In genomic region chr12:66131067-66131688, GRCh38 we compare ENCODE assay signal across 8 cellular contexts. TPM values are rescaled to one million over a fixed set of nuclear protein-coding genes. Genes with fewer than 3 reads are reported as not detected.
A peak's percentile ranks its signal among the peaks of the same experiment; 100 is the strongest.
DNase-seq lines count a peak whose midpoint lies in the region; FAIRE-seq and TF ChIP-seq lines count a peak whose summit lies in the region.

No MANE protein-coding gene starts in this region.

- TF ChIP-seq EP300 in neural cell (conservative IDR thresholded peaks at IDR 0.05; ENCODE audit: poor library complexity, severe bottlenecking): no peak

- H3F3A ChIP-seq in MM.1S (ENCODE audit: insufficient read depth, low read length) (0 out of 2 replicates have a peak, but pooled peaks cover 16% of the 10 kb centered on the region), neural cell (ENCODE audit: insufficient read depth, low read length, poor library complexity, severe bottlenecking) (no peaks in the 10 kb centered on the region)

- TF ChIP-seq RAD21 in neural cell (conservative IDR thresholded peaks at IDR 0.05): no peak

- H4K20me1 ChIP-seq in MM.1S (ENCODE audit: insufficient read depth, low read length) (no peaks in the 10 kb centered on the region), neural cell (ENCODE audit: insufficient read depth) (no peaks in the 10 kb centered on the region)

- no peak for TF ChIP-seq POLR2A in H54 (IDR thresholded peaks at IDR 0.05; ENCODE audit: low read depth, low read length)

- peak; percentile 54 for DNase-seq in DMS79 treated with DMSO at 0.1 percent for 48 hours (lab: John Stamatoyannopoulos, UW)
- DNase-seq in DMS79 (lab: John Stamatoyannopoulos, UW): no peak
- DNase-seq in MM.1S: no peak
- DNase-seq in H54 (ENCODE audit: insufficient read length, low spot score): no peak
- no peak for DNase-seq in LoVo (ENCODE audit: low spot score)
- no peak for DNase-seq in medulla oblongata (ENCODE audit: extremely low spot score)

- TF ChIP-seq CTCF in MM.1S (IDR thresholded peaks at IDR 0.05; ENCODE audit: low read length): no peak
- no peak for TF ChIP-seq CTCF in neural cell (IDR thresholded peaks at IDR 0.05; ENCODE audit: poor library complexity, severe bottlenecking)

- FAIRE-seq in H54 (lab: Jason Lieb, UNC): no peak

- H3K9ac ChIP-seq in MM.1S (ENCODE audit: low read length) (peak overlapping the region; percentile 88), duodenal mucosa (ENCODE audit: low read depth in 1 of 2, low read length in 2 of 2) (peak overlapping the region; percentile 75 to 85), neural cell (ENCODE audit: low read length) (peak overlapping the region; percentile 50)

- H3K4me1 ChIP-seq in MM.1S (ENCODE audit: low read length) (peaks cover 12% of the 10 kb centered on the region), duodenal mucosa (ENCODE audit: control insufficient read depth in 1 of 2, insufficient read depth in 2 of 2, low read length in 2 of 2) (peaks cover 14 to 19% of the 10 kb centered on the region in 2 donors)

- H3K27me3 ChIP-seq in MM.1S (replicated peaks; ENCODE audit: insufficient read depth, low read length): no peaks in the 10 kb centered on the region
- H3K27me3 ChIP-seq in duodenal mucosa (ENCODE audit: control insufficient read depth in 1 of 2, insufficient read depth in 2 of 2, low read length in 2 of 2): no peaks in the 10 kb centered on the region
- no peaks in the 10 kb centered on the region for H3K27me3 ChIP-seq in neural cell (ENCODE audit: insufficient read depth, low read depth, low read length)

- H3K79me2 ChIP-seq in MM.1S (ENCODE audit: low read length) (peaks cover 63% of the 10 kb centered on the region), neural cell (replicated peaks; ENCODE audit: insufficient read depth, low read length) (peaks cover 10% of the 10 kb centered on the region)

- peak overlapping the region; percentile 58 for H2AFZ ChIP-seq in MM.1S (ENCODE audit: low read length)
- peak overlapping the region; percentile 42 for H2AFZ ChIP-seq in neural cell (ENCODE audit: low read depth, low read length)

- H3K9me3 ChIP-seq in MM.1S (replicated peaks; ENCODE audit: insufficient read depth, low read length): no peaks in the 10 kb centered on the region
- no peaks in the 10 kb centered on the region for H3K9me3 ChIP-seq in duodenal mucosa (ENCODE audit: control insufficient read depth in 1 of 2, low read length in 2 of 2)
- H3K9me3 ChIP-seq in neural cell (ENCODE audit: low read length): no peaks in the 10 kb centered on the region

- H3K4me3 ChIP-seq in MM.1S (ENCODE audit: low read length) (peak overlapping the region; percentile 84), duodenal mucosa (ENCODE audit: low read depth in 1 of 2, low read length in 2 of 2) (peak overlapping the region; percentile 86 to 93), neural cell (ENCODE audit: low read length) (peak overlapping the region; percentile 76)

- peak overlapping the region; percentile 81 for H3K27ac ChIP-seq in MM.1S (ENCODE audit: low read length)
- H3K27ac ChIP-seq in duodenal mucosa (ENCODE audit: low read depth, low read length): peak overlapping the region; percentile 59
- no peak overlapping the region for H3K27ac ChIP-seq in neural cell (ENCODE audit: low read length)

- H3K4me2 ChIP-seq in MM.1S (ENCODE audit: low read depth, low read length) (peak overlapping the region; percentile 81), neural cell (ENCODE audit: low read length) (no peak overlapping the region)

- no peaks in the 10 kb centered on the region for H3K9me2 ChIP-seq in MM.1S (replicated peaks; ENCODE audit: insufficient read depth, low read length)
- no peaks in the 10 kb centered on the region for H3K9me2 ChIP-seq in neural cell (ENCODE audit: insufficient read depth, low read length)

- H3K36me3 ChIP-seq in MM.1S (replicated peaks; ENCODE audit: insufficient read depth, low read length) (peaks cover 11% of the 10 kb centered on the region), duodenal mucosa (ENCODE audit: control insufficient read depth in 1 of 2, insufficient read depth in 2 of 2, low read length in 2 of 2) (peaks cover 7 to 26% of the 10 kb centered on the region in 2 donors), neural cell (ENCODE audit: insufficient read depth, low read length) (no peaks in the 10 kb centered on the region)

TF ChIP-seq in neural cell, 6 proteins besides CTCF, POLR2A, EP300 and RAD21:
- TF ChIP-seq TAF1 (IDR thresholded peaks at IDR 0.05; ENCODE audit: low read depth) (no peak), MXI1 (conservative IDR thresholded peaks at IDR 0.05; ENCODE audit: poor library complexity, severe bottlenecking) (no peak), POLR2AphosphoS5 (IDR thresholded peaks at IDR 0.05) (no peak), EZH2 (IDR thresholded peaks at IDR 0.05; ENCODE audit: borderline replicate concordance, insufficient read depth, low read length, poor library complexity, severe bottlenecking) (no peak), SMC3 (conservative IDR thresholded peaks at IDR 0.05; ENCODE audit: poor library complexity) (no peak)
- TF ChIP-seq, protein P1, sequence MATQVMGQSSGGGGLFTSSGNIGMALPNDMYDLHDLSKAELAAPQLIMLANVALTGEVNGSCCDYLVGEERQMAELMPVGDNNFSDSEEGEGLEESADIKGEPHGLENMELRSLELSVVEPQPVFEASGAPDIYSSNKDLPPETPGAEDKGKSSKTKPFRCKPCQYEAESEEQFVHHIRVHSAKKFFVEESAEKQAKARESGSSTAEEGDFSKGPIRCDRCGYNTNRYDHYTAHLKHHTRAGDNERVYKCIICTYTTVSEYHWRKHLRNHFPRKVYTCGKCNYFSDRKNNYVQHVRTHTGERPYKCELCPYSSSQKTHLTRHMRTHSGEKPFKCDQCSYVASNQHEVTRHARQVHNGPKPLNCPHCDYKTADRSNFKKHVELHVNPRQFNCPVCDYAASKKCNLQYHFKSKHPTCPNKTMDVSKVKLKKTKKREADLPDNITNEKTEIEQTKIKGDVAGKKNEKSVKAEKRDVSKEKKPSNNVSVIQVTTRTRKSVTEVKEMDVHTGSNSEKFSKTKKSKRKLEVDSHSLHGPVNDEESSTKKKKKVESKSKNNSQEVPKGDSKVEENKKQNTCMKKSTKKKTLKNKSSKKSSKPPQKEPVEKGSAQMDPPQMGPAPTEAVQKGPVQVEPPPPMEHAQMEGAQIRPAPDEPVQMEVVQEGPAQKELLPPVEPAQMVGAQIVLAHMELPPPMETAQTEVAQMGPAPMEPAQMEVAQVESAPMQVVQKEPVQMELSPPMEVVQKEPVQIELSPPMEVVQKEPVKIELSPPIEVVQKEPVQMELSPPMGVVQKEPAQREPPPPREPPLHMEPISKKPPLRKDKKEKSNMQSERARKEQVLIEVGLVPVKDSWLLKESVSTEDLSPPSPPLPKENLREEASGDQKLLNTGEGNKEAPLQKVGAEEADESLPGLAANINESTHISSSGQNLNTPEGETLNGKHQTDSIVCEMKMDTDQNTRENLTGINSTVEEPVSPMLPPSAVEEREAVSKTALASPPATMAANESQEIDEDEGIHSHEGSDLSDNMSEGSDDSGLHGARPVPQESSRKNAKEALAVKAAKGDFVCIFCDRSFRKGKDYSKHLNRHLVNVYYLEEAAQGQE (IDR thresholded peaks at IDR 0.05; ENCODE audit: borderline replicate concordance): no peak

RNA-seq across cellular contexts. Expression of gene LLPH, which starts 0.6 kb away (rescaled TPM):
- polyA plus RNA-seq in neural cell: 4.6 and 6.9 TPM in 2 replicates
- polyA minus RNA-seq in neural cell: 6.0 and 6.6 TPM in 2 replicates

RNA-seq across cellular contexts. Expression of gene TMBIM4, which starts 38.6 kb away (rescaled TPM):
- polyA plus RNA-seq in neural cell: 24.5 and 45.7 TPM in 2 replicates
- 4.9 and 9.6 TPM in 2 replicates for polyA minus RNA-seq in neural cell

RNA-seq across cellular contexts. Expression of gene IRAK3, which starts 57.8 kb away (rescaled TPM):
- polyA plus RNA-seq in neural cell: 0.31 and 0.70 TPM in 2 replicates
- 0.49 and 1.0 TPM in 2 replicates for polyA minus RNA-seq in neural cell
